Comparison of ENCODE assay signal across 17 cellular contexts in the genomic region with DNA sequence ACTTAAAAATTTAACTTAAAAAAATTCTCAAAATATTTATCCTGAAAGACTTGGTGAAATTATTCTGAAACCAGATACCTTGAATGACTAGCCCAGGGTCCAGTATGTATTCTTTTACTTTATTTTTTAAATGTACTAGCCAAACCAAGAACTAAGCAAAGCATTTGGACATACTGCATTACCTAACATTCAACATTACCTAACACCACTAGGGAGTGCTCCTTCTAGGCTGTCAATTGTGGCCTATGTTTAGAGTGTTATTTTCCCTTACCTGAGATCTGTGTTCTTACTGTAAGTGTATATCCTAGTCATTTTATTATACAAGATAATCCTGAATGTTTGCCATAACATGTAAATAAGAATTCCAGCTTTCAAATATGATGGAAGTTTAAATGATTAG.
DNase-seq lines count a peak whose midpoint lies in the region; ATAC-seq and TF ChIP-seq lines count a peak whose summit lies in the region.
"Had no signal": no experiment of that assay in that cellular context is flagged by ENCODE, and none has a peak within 500 bp of the region (broad histone marks: within the 10 kb centered on the region; RNA-seq: fewer than 3 reads in every experiment).

No MANE protein-coding gene starts in this region.

- H3K27me3 ChIP-seq in body of pancreas, result no peaks in the 10 kb centered on the region
- H3K27me3 ChIP-seq in SK-N-SH (ENCODE audit: insufficient read depth), result no peaks in the 10 kb centered on the region
- H3K27me3 ChIP-seq: adrenal gland, colonic mucosa, stomach had no signal

- peak; percentile 24 for TF ChIP-seq CTCF in epithelial cell of proximal tubule (conservative IDR thresholded peaks at IDR 0.05; ENCODE audit: low read depth, low read length)
- peak; percentile 38 for TF ChIP-seq CTCF in neural crest cell (conservative IDR thresholded peaks at IDR 0.05)
- peak in 1 of 7 experiments; percentile 5 for TF ChIP-seq CTCF in body of pancreas (IDR thresholded peaks at IDR 0.05)
- no peak for TF ChIP-seq CTCF in SK-N-SH (IDR thresholded peaks at IDR 0.05)

- H3K9ac ChIP-seq in SK-N-SH, result no peak overlapping the region

- H3K27ac Mint-ChIP-seq in neural crest cell (ENCODE audit: unreplicated experiment), result no peak overlapping the region

- POLR2A ChIA-PET in SK-N-SH (lab: Yijun Ruan, JAX), result no interaction called here

- H3K27me3 Mint-ChIP-seq in neural crest cell (ENCODE audit: low read depth), result no peaks in the 10 kb centered on the region
- no peaks in the 10 kb centered on the region for H3K27me3 Mint-ChIP-seq in activated T-cell treated with anti-CD3 and anti-CD28 coated beads, Interleukin-2, amount 50 U/mL, for 4 hours (ENCODE audit: low read depth)

- TF ChIP-seq EP300 in SK-N-SH (IDR thresholded peaks at IDR 0.05; ENCODE audit: borderline replicate concordance in 1 of 2, low read depth in 1 of 2, low read length in 1 of 2), result no peak

- ATAC-seq in body of pancreas, result no peak
- ATAC-seq in activated T-cell treated with anti-CD3 and anti-CD28 coated beads, Interleukin-2, amount 50 U/mL, for 4 hours, result no peak

- no peaks in the 10 kb centered on the region for H3K36me3 Mint-ChIP-seq in neural crest cell (ENCODE audit: low read depth)
- no peaks in the 10 kb centered on the region for H3K36me3 Mint-ChIP-seq in activated T-cell treated with anti-CD3 and anti-CD28 coated beads, Interleukin-2, amount 50 U/mL, for 4 hours (ENCODE audit: insufficient read depth)

- H3K27ac ChIP-seq in body of pancreas (no peak overlapping the region), SK-N-SH (ENCODE audit: low read depth in 2 of 2, low read length in 1 of 2) (no peak overlapping the region)
- H3K27ac ChIP-seq: adrenal gland, colonic mucosa, SK-N-MC, stomach had no signal

- H3K4me3 ChIP-seq in epithelial cell of proximal tubule (ENCODE audit: low read depth, low read length), result no peak overlapping the region
- H3K4me3 ChIP-seq in body of pancreas, result no peak overlapping the region
- no peak overlapping the region for H3K4me3 ChIP-seq in SK-N-SH (ENCODE audit: low read depth in 2 of 2, low read length in 1 of 2)
- H3K4me3 ChIP-seq: adrenal gland, colonic mucosa, SK-N-MC, stomach had no signal

- TF ChIP-seq RAD21 in SK-N-SH (IDR thresholded peaks at IDR 0.05; ENCODE audit: low read length), result no peak

- CTCF ChIA-PET in SK-N-SH (lab: Yijun Ruan, JAX), result no interaction called here

- H3K9me3 ChIP-seq in body of pancreas, result no peaks in the 10 kb centered on the region
- no peaks in the 10 kb centered on the region for H3K9me3 ChIP-seq in SK-N-SH
- H3K9me3 ChIP-seq: adrenal gland, colonic mucosa, stomach had no signal

- no peaks in the 10 kb centered on the region for H3F3A ChIP-seq in SK-N-SH (replicated peaks; ENCODE audit: insufficient read depth)

- H3K9me2 ChIP-seq in SK-N-SH, result no peaks in the 10 kb centered on the region

- DNase-seq in DMS53 treated with DMSO at 0.1 percent for 48 hours (lab: John Stamatoyannopoulos, UW; ENCODE audit: unreplicated experiment) (peak; percentile 17), NCI-H748 treated with DMSO at 0.1 percent for 48 hours (lab: John Stamatoyannopoulos, UW) (peak; percentile 39), epithelial cell of proximal tubule (ENCODE audit: low read depth) (no peak), neural crest cell (ENCODE audit: low read depth, low spot score) (no peak), body of pancreas (no peak), SK-N-SH (no peak)
- no peak for DNase-seq in activated CD8-positive, alpha-beta memory T cell treated with anti-CD3 and anti-CD28 coated beads, Interleukin-2, amount 50 U/mL, for 48 hours
- DNase-seq in activated T-cell treated with anti-CD3 and anti-CD28 coated beads, Interleukin-2, amount 50 U/mL, for 4 hours, result no peak
- DNase-seq: adrenal gland, colonic mucosa, DMS79, erythroblast, KBM-7, NCI-H1105, NCI-H446, stomach had no signal

- H2AFZ ChIP-seq in SK-N-SH (ENCODE audit: low read depth), result no peak overlapping the region

- intact Hi-C loops in body of pancreas (cut with DNase I), result no loop called here

- no peak for TF ChIP-seq POLR2A in body of pancreas (IDR thresholded peaks at IDR 0.05)

- H4K20me1 ChIP-seq in SK-N-SH (ENCODE audit: insufficient read depth), result no peaks in the 10 kb centered on the region

- H3K4me3 Mint-ChIP-seq in neural crest cell, result peak overlapping the region; percentile 92
- H3K4me3 Mint-ChIP-seq in activated T-cell treated with anti-CD3 and anti-CD28 coated beads, Interleukin-2, amount 50 U/mL, for 4 hours, result no peak overlapping the region

- H3K79me2 ChIP-seq in SK-N-SH (ENCODE audit: insufficient read depth), result no peaks in the 10 kb centered on the region

- peaks cover 8% of the 10 kb centered on the region for H3K4me1 Mint-ChIP-seq in neural crest cell
- H3K4me1 Mint-ChIP-seq in activated T-cell treated with anti-CD3 and anti-CD28 coated beads, Interleukin-2, amount 50 U/mL, for 4 hours (ENCODE audit: low read depth), result no peaks in the 10 kb centered on the region

- no peaks in the 10 kb centered on the region for H3K9me3 Mint-ChIP-seq in neural crest cell
- no peaks in the 10 kb centered on the region for H3K9me3 Mint-ChIP-seq in activated T-cell treated with anti-CD3 and anti-CD28 coated beads, Interleukin-2, amount 50 U/mL, for 4 hours

- H3K4me2 ChIP-seq in SK-N-SH, result no peak overlapping the region

- H3K36me3 ChIP-seq in body of pancreas (replicated peaks in 1 of 2; ENCODE audit: insufficient read depth in 1 of 2, low read depth in 2 of 2) (no peaks in the 10 kb centered on the region), SK-N-SH (replicated peaks in 1 of 2; ENCODE audit: control insufficient read depth in 1 of 2, insufficient read depth in 2 of 2, low read length in 1 of 2) (no peaks in the 10 kb centered on the region)
- H3K36me3 ChIP-seq: adrenal gland, colonic mucosa, stomach had no signal

- H3K4me1 ChIP-seq in body of pancreas (no peaks in the 10 kb centered on the region), SK-N-SH (ENCODE audit: control insufficient read depth in 1 of 2, insufficient read depth in 2 of 2, low read depth in 1 of 2, low read length in 1 of 2) (peaks cover 0 to 5% of the 10 kb centered on the region in 2 experiments; a peak in 1 of 4 replicates)
- H3K4me1 ChIP-seq: adrenal gland, colonic mucosa, stomach had no signal

TF ChIP-seq in SK-N-SH, 30 proteins besides CTCF, POLR2A, EP300 and RAD21 (continues in another document):
- TF ChIP-seq NRF1 (IDR thresholded peaks at IDR 0.05; ENCODE audit: low read depth, low read length), result no peak
- TF ChIP-seq RCOR1 (IDR thresholded peaks at IDR 0.05; ENCODE audit: low read length), result no peak
- TF ChIP-seq, protein P1, sequence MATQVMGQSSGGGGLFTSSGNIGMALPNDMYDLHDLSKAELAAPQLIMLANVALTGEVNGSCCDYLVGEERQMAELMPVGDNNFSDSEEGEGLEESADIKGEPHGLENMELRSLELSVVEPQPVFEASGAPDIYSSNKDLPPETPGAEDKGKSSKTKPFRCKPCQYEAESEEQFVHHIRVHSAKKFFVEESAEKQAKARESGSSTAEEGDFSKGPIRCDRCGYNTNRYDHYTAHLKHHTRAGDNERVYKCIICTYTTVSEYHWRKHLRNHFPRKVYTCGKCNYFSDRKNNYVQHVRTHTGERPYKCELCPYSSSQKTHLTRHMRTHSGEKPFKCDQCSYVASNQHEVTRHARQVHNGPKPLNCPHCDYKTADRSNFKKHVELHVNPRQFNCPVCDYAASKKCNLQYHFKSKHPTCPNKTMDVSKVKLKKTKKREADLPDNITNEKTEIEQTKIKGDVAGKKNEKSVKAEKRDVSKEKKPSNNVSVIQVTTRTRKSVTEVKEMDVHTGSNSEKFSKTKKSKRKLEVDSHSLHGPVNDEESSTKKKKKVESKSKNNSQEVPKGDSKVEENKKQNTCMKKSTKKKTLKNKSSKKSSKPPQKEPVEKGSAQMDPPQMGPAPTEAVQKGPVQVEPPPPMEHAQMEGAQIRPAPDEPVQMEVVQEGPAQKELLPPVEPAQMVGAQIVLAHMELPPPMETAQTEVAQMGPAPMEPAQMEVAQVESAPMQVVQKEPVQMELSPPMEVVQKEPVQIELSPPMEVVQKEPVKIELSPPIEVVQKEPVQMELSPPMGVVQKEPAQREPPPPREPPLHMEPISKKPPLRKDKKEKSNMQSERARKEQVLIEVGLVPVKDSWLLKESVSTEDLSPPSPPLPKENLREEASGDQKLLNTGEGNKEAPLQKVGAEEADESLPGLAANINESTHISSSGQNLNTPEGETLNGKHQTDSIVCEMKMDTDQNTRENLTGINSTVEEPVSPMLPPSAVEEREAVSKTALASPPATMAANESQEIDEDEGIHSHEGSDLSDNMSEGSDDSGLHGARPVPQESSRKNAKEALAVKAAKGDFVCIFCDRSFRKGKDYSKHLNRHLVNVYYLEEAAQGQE (IDR thresholded peaks at IDR 0.05; ENCODE audit: low read depth, low read length), result no peak
- TF ChIP-seq TAF1 (IDR thresholded peaks at IDR 0.05; ENCODE audit: borderline replicate concordance, low read depth, low read length), result no peak
- TF ChIP-seq MXI1 (IDR thresholded peaks at IDR 0.05; ENCODE audit: low read depth, low read length), result no peak
- TF ChIP-seq GATA2 (CRISPR knock-in tag; IDR thresholded peaks at IDR 0.05), result no peak
- no peak for TF ChIP-seq FOXM1 (IDR thresholded peaks at IDR 0.05; ENCODE audit: low read depth)
- no peak for TF ChIP-seq GABPA (IDR thresholded peaks at IDR 0.05; ENCODE audit: low read depth)
- no peak for TF ChIP-seq SMC3 (IDR thresholded peaks at IDR 0.05; ENCODE audit: low read depth, low read length)
- TF ChIP-seq, protein P2, sequence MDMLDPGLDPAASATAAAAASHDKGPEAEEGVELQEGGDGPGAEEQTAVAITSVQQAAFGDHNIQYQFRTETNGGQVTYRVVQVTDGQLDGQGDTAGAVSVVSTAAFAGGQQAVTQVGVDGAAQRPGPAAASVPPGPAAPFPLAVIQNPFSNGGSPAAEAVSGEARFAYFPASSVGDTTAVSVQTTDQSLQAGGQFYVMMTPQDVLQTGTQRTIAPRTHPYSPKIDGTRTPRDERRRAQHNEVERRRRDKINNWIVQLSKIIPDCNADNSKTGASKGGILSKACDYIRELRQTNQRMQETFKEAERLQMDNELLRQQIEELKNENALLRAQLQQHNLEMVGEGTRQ (IDR thresholded peaks at IDR 0.05; ENCODE audit: borderline replicate concordance, low read depth, low read length), result no peak
- no peak for TF ChIP-seq TEAD4 (IDR thresholded peaks at IDR 0.05; ENCODE audit: borderline replicate concordance, insufficient read depth)

Comparison
In these comparisons a context has a peak if more than half of its experiments do, and no peak if none do; other contexts are left out.
1. DNase-seq: peak in DMS53 treated with DMSO at 0.1 percent for 48 hours (single experiment) and NCI-H748 treated with DMSO at 0.1 percent for 48 hours (single experiment); none in epithelial cell of proximal tubule (single experiment), neural crest cell (single experiment), body of pancreas (0 of 4), activated CD8-positive, alpha-beta memory T cell treated with anti-CD3 and anti-CD28 coated beads, Interleukin-2, amount 50 U/mL, for 48 hours (single experiment), SK-N-SH (single experiment) and activated T-cell treated with anti-CD3 and anti-CD28 coated beads, Interleukin-2, amount 50 U/mL, for 4 hours (single experiment).